In the genomic region with DNA sequence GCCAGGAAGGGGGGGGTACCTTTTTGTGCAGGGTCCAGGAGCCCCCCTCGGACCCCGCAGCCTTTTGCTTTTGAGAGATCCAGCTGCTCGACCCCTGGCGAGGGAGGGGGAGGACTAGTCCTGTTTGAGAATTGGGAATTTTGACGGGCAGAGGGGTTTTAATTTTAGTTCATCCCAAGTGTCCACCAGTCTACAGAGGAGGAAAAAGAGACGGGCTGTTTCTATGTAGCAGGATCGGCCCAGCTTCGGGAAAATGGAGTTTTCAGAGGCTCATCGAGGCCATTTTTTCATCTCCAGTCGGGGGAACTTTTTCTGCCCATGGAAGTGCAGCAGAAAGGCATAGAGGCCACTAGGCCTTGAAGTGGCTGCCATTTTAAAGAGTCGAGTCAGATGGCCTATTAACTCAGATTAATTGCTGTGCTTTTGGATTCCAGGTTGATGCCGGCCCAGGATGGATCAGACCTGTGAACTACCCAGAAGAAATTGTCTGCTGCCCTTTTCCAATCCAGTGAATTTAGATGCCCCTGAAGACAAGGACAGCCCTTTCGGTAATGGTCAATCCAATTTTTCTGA, we compare ENCODE assay signal across 8 cellular contexts. TPM values are rescaled to one million over a fixed set of nuclear protein-coding genes. Genes with fewer than 3 reads are reported as not detected.
DNase-seq lines count a peak whose midpoint lies in the region; ATAC-seq and TF ChIP-seq lines count a peak whose summit lies in the region.

No MANE protein-coding gene starts in this region.

- CTCF ChIA-PET in activated CD4-positive, alpha-beta memory T cell treated with anti-CD3 and anti-CD28 coated beads, Interleukin-2, amount 10 ng/mL, durations not matched to agents 7 days and 5 days (lab: Charles Lee): interaction anchor here (1.5 to 2.7 kb wide), 4 partner anchors 16 to 175 kb away, joined by 3 to 16 read pairs (median 10); no protein-coding TSS in a partner anchor

- POLR2A ChIA-PET in activated CD4-positive, alpha-beta memory T cell treated with anti-CD3 and anti-CD28 coated beads, Interleukin-2, amount 10 ng/mL, durations not matched to agents 7 days and 5 days (lab: Charles Lee): interaction anchor here (1.0 to 3.5 kb wide), 14 partner anchors 9 to 321 kb away, joined by 3 to 23 read pairs (median 6); partner anchors contain the start of gene LMAN2

- H3K4me1 Mint-ChIP-seq in activated T-cell treated with anti-CD3 and anti-CD28 coated beads, Interleukin-2, amount 50 U/mL, for 72 hours (ENCODE audit: low read depth): peaks cover 53% of the 10 kb centered on the region
- H3K4me1 Mint-ChIP-seq in activated CD4-positive, alpha-beta memory T cell treated with anti-CD3 and anti-CD28 coated beads, Interleukin-2, amount 10 ng/mL, durations not matched to agents 7 days and 5 days: peaks cover 46% of the 10 kb centered on the region

- no peak for DNase-seq in activated T-cell treated with anti-CD3 and anti-CD28 coated beads, Interleukin-2, amount 50 U/mL, for 72 hours
- no peak for DNase-seq in activated T-cell treated with anti-CD3 and anti-CD28 coated beads, Interleukin-2, amount 50 U/mL, for 1 hour
- no peak for DNase-seq in activated CD4-positive, alpha-beta memory T cell treated with anti-CD3 and anti-CD28 coated beads, Interleukin-2, amount 10 ng/mL, durations not matched to agents 7 days and 5 days
- no peak for DNase-seq in stimulated activated CD4-positive, alpha-beta T cell treated with anti-CD3 and anti-CD28 coated beads, Interleukin-4, amount 100 ng/mL, for 4 hours
- no peak for DNase-seq in omental fat pad (ENCODE audit: low spot score)
- no peak for DNase-seq in SIG-M5 (lab: John Stamatoyannopoulos, UW)

- no peaks in the 10 kb centered on the region for H3K27me3 Mint-ChIP-seq in activated T-cell treated with anti-CD3 and anti-CD28 coated beads, Interleukin-2, amount 50 U/mL, for 72 hours (ENCODE audit: low read depth)
- H3K27me3 Mint-ChIP-seq in activated CD4-positive, alpha-beta memory T cell treated with anti-CD3 and anti-CD28 coated beads, Interleukin-2, amount 10 ng/mL, durations not matched to agents 7 days and 5 days: no peaks in the 10 kb centered on the region

- H3K27me3 ChIP-seq in iPS-20b (ENCODE audit: insufficient read depth, low read length): no peaks in the 10 kb centered on the region

- peaks cover 45% of the 10 kb centered on the region for H3K36me3 ChIP-seq in iPS-20b (ENCODE audit: insufficient read depth, low read depth, low read length)

- ATAC-seq in activated T-cell treated with anti-CD3 and anti-CD28 coated beads, Interleukin-2, amount 50 U/mL, for 72 hours (replicated peaks in 1 of 2): no peak
- ATAC-seq in omental fat pad (ENCODE audit: low FRiP score): no peak

- peak overlapping the region; percentile 94 to 98 for H3K4me3 Mint-ChIP-seq in activated T-cell treated with anti-CD3 and anti-CD28 coated beads, Interleukin-2, amount 50 U/mL, for 72 hours
- peak overlapping the region; percentile 89 for H3K4me3 Mint-ChIP-seq in activated CD4-positive, alpha-beta memory T cell treated with anti-CD3 and anti-CD28 coated beads, Interleukin-2, amount 10 ng/mL, durations not matched to agents 7 days and 5 days

- peaks cover 6 to 25% of the 10 kb centered on the region in 2 donors for H3K36me3 Mint-ChIP-seq in activated T-cell treated with anti-CD3 and anti-CD28 coated beads, Interleukin-2, amount 50 U/mL, for 72 hours (ENCODE audit: insufficient read depth in 2 of 2)
- H3K36me3 Mint-ChIP-seq in activated CD4-positive, alpha-beta memory T cell treated with anti-CD3 and anti-CD28 coated beads, Interleukin-2, amount 10 ng/mL, durations not matched to agents 7 days and 5 days (ENCODE audit: low read depth): peaks cover 36% of the 10 kb centered on the region

- H3K9me3 Mint-ChIP-seq in activated T-cell treated with anti-CD3 and anti-CD28 coated beads, Interleukin-2, amount 50 U/mL, for 72 hours: no peaks in the 10 kb centered on the region
- no peaks in the 10 kb centered on the region for H3K9me3 Mint-ChIP-seq in activated CD4-positive, alpha-beta memory T cell treated with anti-CD3 and anti-CD28 coated beads, Interleukin-2, amount 10 ng/mL, durations not matched to agents 7 days and 5 days

- peaks cover 26% of the 10 kb centered on the region for H3K4me1 ChIP-seq in iPS-20b (ENCODE audit: insufficient read depth, low read length)

- TF ChIP-seq CTCF in omental fat pad (IDR thresholded peaks at IDR 0.05): no peak

- H3K9ac ChIP-seq in iPS-20b (ENCODE audit: low read depth, low read length): peak overlapping the region; percentile 84

- H3K27ac Mint-ChIP-seq in activated T-cell treated with anti-CD3 and anti-CD28 coated beads, Interleukin-2, amount 50 U/mL, for 72 hours: peak overlapping the region; percentile 31
- H3K27ac Mint-ChIP-seq in activated CD4-positive, alpha-beta memory T cell treated with anti-CD3 and anti-CD28 coated beads, Interleukin-2, amount 10 ng/mL, durations not matched to agents 7 days and 5 days: peak overlapping the region; percentile 82

- H3K9me3 ChIP-seq in iPS-20b (ENCODE audit: insufficient read depth, low read depth, low read length): no peaks in the 10 kb centered on the region; the same call in 1 of the 2 replicates

- peak overlapping the region; percentile 73 for H3K4me3 ChIP-seq in iPS-20b (ENCODE audit: low read length)

- peak overlapping the region; percentile 80 for H3K27ac ChIP-seq in iPS-20b (ENCODE audit: low read length)
- H3K27ac ChIP-seq in temporal lobe (ENCODE audit: low read depth, low read length): peak overlapping the region; percentile 84

RNA-seq across cellular contexts. Expression of gene NSD1, which starts 1.2 kb away (rescaled TPM):
- 100 to 1,000 TPM in 1 of 2 donors, 10 to 100 TPM in 1; 89.8 to 114 TPM for total RNA-seq in activated T-cell treated with anti-CD3 and anti-CD28 coated beads, Interleukin-2, amount 50 U/mL, for 72 hours
- total RNA-seq in activated CD4-positive, alpha-beta memory T cell treated with anti-CD3 and anti-CD28 coated beads, Interleukin-2, amount 10 ng/mL, durations not matched to agents 7 days and 5 days: 10 to 100 TPM; 79.9 to 90.5 TPM
- 54.8 TPM for total RNA-seq in temporal lobe
- 10 to 100 TPM; 32.3 to 52.6 (median 36.1) TPM for total RNA-seq in omental fat pad

RNA-seq across cellular contexts. Expression of gene FGFR4, which starts 48.0 kb away (rescaled TPM):
- 1 to 10 TPM in 1 of 2 donors, under 1 TPM in 1; 0.62 to 1.1 TPM for total RNA-seq in activated T-cell treated with anti-CD3 and anti-CD28 coated beads, Interleukin-2, amount 50 U/mL, for 72 hours
- under 1 TPM; 0.33 to 0.53 TPM for total RNA-seq in activated CD4-positive, alpha-beta memory T cell treated with anti-CD3 and anti-CD28 coated beads, Interleukin-2, amount 10 ng/mL, durations not matched to agents 7 days and 5 days
- total RNA-seq in temporal lobe: 2.7 TPM
- 1 to 10 TPM in 3 of 4 donors, not detected in 1; 1.4 to 3.9 (median 2.7) TPM for total RNA-seq in omental fat pad
